Comparison of ENCODE assay signal across 8 cellular contexts in genomic region chr3:128488995-128489859, GRCh38. TPM values are rescaled to one million over a fixed set of nuclear protein-coding genes. Genes with fewer than 3 reads are reported as not detected.
DNase-seq lines count a peak whose midpoint lies in the region; ATAC-seq and TF ChIP-seq lines count a peak whose summit lies in the region.

No MANE protein-coding gene starts in this region.

- TF ChIP-seq POLR2A in spleen (IDR thresholded peaks at IDR 0.05) = no peak

- no peak for ATAC-seq in HG03135 (IDR thresholded peaks at IDR 0.05; ENCODE audit: unreplicated experiment)

- H3K36me3 Mint-ChIP-seq in immature natural killer cell = no peaks in the 10 kb centered on the region

- WGBS in spleen, 5 donors = 1 to 2% (median 1%) methylated on average over 41 to 89 of the region's 89 CpGs

- peak overlapping the region; percentile 22 to 95 (median 90) for H3K27ac ChIP-seq in spleen

- H3K27me3 Mint-ChIP-seq in immature natural killer cell (ENCODE audit: low read depth in 3 of 3) = peaks cover 16 to 41% (median 35%) of the 10 kb centered on the region in 3 donors

- no peak for TF ChIP-seq CTCF in spleen (IDR thresholded peaks at IDR 0.05 in 8 of 11, conservative IDR thresholded peaks at IDR 0.05 in 3 of 11)

- peaks cover 0 to 9% (median 0%) of the 10 kb centered on the region in 6 donors for H3K36me3 ChIP-seq in spleen

- DNase-seq in activated effector memory CD4-positive, alpha-beta T cell treated with anti-CD3 and anti-CD28 coated beads, Interleukin-2, amount 50 U/mL, for 16 hours = peak; percentile 70
- DNase-seq in activated effector memory CD4-positive, alpha-beta T cell treated with Interleukin-2 at 50 U/mL for 16 hours = no peak
- DNase-seq in NCI-H748 (lab: John Stamatoyannopoulos, UW; ENCODE audit: unreplicated experiment) (peak; percentile 60), astrocyte of the hippocampus (ENCODE audit: low read depth, low spot score) (peak; percentile 57), immature natural killer cell (no peak), spleen (peak; percentile 79), nucleus accumbens (lab: John Stamatoyannopoulos, UW) (no peak)

- H3K4me3 Mint-ChIP-seq in immature natural killer cell = peak overlapping the region; percentile 38 to 69 (median 65)

- no peaks in the 10 kb centered on the region for H3K9me3 Mint-ChIP-seq in immature natural killer cell

- peak overlapping the region; percentile 40 to 85 (median 68) for H3K4me3 ChIP-seq in spleen

- peaks cover 3 to 100% (median 87%) of the 10 kb centered on the region in 7 donors for H3K27me3 ChIP-seq in spleen (replicated peaks in 1 of 7)

- H3K4me1 ChIP-seq in spleen = peaks cover 37 to 100% (median 91%) of the 10 kb centered on the region in 6 donors

- intact Hi-C loops in spleen (cut with DNase I; ENCODE audit: low total_unique reads) = no loop called here

- no peak overlapping the region for H3K27ac Mint-ChIP-seq in immature natural killer cell

- peaks cover 5 to 19% of the 10 kb centered on the region in 2 donors for H3K4me1 Mint-ChIP-seq in immature natural killer cell

- no peaks in the 10 kb centered on the region for H3K9me3 ChIP-seq in spleen

RNA-seq across cellular contexts. Expression of gene GATA2, which starts 3.8 kb away (rescaled TPM):
- polyA plus RNA-seq in immature natural killer cell = under 1 TPM in 1 of 3 donors, not detected in 2; 0.35 TPM
- total RNA-seq in spleen = 10 to 100 TPM; 14.4 to 28.6 (median 19.3) TPM
- 10 to 100 TPM in 1 of 3 donors, 1 to 10 TPM in 2; 2.2 to 11.9 (median 3.4) TPM for polyA plus RNA-seq in spleen

RNA-seq across cellular contexts. Expression of gene DNAJB8, which starts 22.5 kb away (rescaled TPM):
- polyA plus RNA-seq in immature natural killer cell = not detected
- total RNA-seq in spleen = not detected
- polyA plus RNA-seq in spleen = not detected

Comparison
In these comparisons a context has a peak if more than half of its experiments do, and no peak if none do; other contexts are left out.
1. DNase-seq: peak in activated effector memory CD4-positive, alpha-beta T cell treated with anti-CD3 and anti-CD28 coated beads, Interleukin-2, amount 50 U/mL, for 16 hours (single experiment), NCI-H748 (single experiment), astrocyte of the hippocampus (single experiment) and spleen (single experiment); none in activated effector memory CD4-positive, alpha-beta T cell treated with Interleukin-2 at 50 U/mL for 16 hours (single experiment), immature natural killer cell (0 of 3) and nucleus accumbens (0 of 56).